Comparison of ENCODE assay signal across 8 cellular contexts in the genomic region with DNA sequence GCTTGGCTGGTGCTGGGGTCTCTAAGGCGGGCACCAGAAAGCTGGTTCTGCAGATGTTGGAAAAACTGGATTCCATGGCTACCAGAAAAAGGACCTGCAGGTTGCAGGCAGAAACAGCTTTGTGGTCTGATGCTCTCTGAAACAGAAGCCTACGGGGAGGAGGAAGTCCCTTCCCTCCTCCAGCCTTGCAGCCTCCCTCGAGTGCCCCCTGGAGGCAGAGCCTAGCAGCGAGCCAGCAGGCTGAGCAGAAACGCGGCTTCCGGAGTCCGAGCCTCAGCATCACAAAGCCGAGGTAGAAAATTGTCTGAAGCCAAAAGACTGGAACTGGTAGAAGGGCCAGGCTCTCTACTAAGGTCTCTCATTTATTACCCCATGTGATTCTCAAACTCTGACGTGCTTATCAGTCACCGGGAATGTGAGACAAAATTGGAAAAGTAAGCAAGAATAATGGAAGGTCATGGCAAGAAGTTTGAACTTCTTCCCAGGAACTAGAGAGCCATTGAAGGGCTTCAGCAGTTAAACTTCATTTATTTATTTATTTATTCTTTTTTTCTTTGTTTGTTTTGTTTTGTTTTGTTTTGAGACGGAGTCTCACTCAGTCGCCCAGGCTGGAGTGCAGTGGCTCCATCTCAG.
DNase-seq lines count a peak whose midpoint lies in the region; ATAC-seq and TF ChIP-seq lines count a peak whose summit lies in the region.

No MANE protein-coding gene starts in this region.

- H3K4me1 ChIP-seq in thymus (ENCODE audit: control insufficient read depth, insufficient read depth, low read length), result no peaks in the 10 kb centered on the region

- WGBS in thymus, result 20% methylated on average over 13 of the region's 13 CpGs

- no peaks in the 10 kb centered on the region for H3K36me3 ChIP-seq in thymus (ENCODE audit: control insufficient read depth, insufficient read depth)

- DNase-seq in ELF-1 (ENCODE audit: low read depth, low spot score) (peak; percentile 96), KBM-7 (peak; percentile 91), foreskin fibroblast (peak; percentile 62 to 89), omental fat pad (ENCODE audit: low spot score) (peak; percentile 87)
- peak; percentile 85 for DNase-seq in activated T-helper 2 cell treated with anti-CD3 and anti-CD28 coated beads, Interferon-gamma antibody, Interleukin-2, Interleukin-4, amounts not matched to agents 10 μg/mL and 5 μg/mL and 100 μg/mL, durations not matched to agents 14 hours and 24 hours and 36 hours (ENCODE audit: low spot score)

- H3K4me3 Mint-ChIP-seq in activated T-helper 2 cell treated with anti-CD3 and anti-CD28 coated beads, Interferon-gamma antibody, Interleukin-2, Interleukin-4, amounts not matched to agents 10 μg/mL and 5 μg/mL and 100 μg/mL, durations not matched to agents 14 hours and 24 hours and 36 hours (ENCODE audit: low read depth), result no peak overlapping the region

- TF ChIP-seq POLR2A in Raji (IDR thresholded peaks at IDR 0.05; ENCODE audit: insufficient read depth, low read depth, low read length), result peak; percentile 49; the same call in 1 of the 2 replicates

- H3K27me3 ChIP-seq in thymus (ENCODE audit: control insufficient read depth, insufficient read depth), result no peaks in the 10 kb centered on the region

- in situ Hi-C loops in KBM-7 (cut with MboI; ENCODE audit: low pct_unique_long_range_greater_than_20kb, low sequenced_read_pairs), result no loop called here

- TF ChIP-seq CTCF in foreskin fibroblast (IDR thresholded peaks at IDR 0.05; ENCODE audit: low read depth, low read length) (peak; percentile 99), omental fat pad (IDR thresholded peaks at IDR 0.05) (no peak)

- ATAC-seq in GM21737 (IDR thresholded peaks at IDR 0.05; ENCODE audit: unreplicated experiment) (peak; percentile 98), omental fat pad (ENCODE audit: low FRiP score) (peak; percentile 61)

- no peaks in the 10 kb centered on the region for H3K27me3 Mint-ChIP-seq in activated T-helper 2 cell treated with anti-CD3 and anti-CD28 coated beads, Interferon-gamma antibody, Interleukin-2, Interleukin-4, amounts not matched to agents 10 μg/mL and 5 μg/mL and 100 μg/mL, durations not matched to agents 14 hours and 24 hours and 36 hours (ENCODE audit: low read depth)

- H3K4me1 Mint-ChIP-seq in activated T-helper 2 cell treated with anti-CD3 and anti-CD28 coated beads, Interferon-gamma antibody, Interleukin-2, Interleukin-4, amounts not matched to agents 10 μg/mL and 5 μg/mL and 100 μg/mL, durations not matched to agents 14 hours and 24 hours and 36 hours (ENCODE audit: low read depth), result peaks cover 47% of the 10 kb centered on the region

- H3K27ac Mint-ChIP-seq in activated T-helper 2 cell treated with anti-CD3 and anti-CD28 coated beads, Interferon-gamma antibody, Interleukin-2, Interleukin-4, amounts not matched to agents 10 μg/mL and 5 μg/mL and 100 μg/mL, durations not matched to agents 14 hours and 24 hours and 36 hours, result no peak overlapping the region

- H3K9me3 ChIP-seq in thymus (ENCODE audit: control insufficient read depth), result no peaks in the 10 kb centered on the region

- H3K4me3 ChIP-seq in foreskin fibroblast (ENCODE audit: low read depth in 1 of 2, low read length in 2 of 2) (peak overlapping the region in 1 of 2 donors; percentile 11), thymus (ENCODE audit: low read length) (peak overlapping the region; percentile 12)

- intact Hi-C loops in activated T-helper 2 cell treated with anti-CD3 and anti-CD28 coated beads, Interferon-gamma antibody, Interleukin-2, Interleukin-4, amounts not matched to agents 10 μg/mL and 5 μg/mL and 100 μg/mL, durations not matched to agents 14 hours and 24 hours and 36 hours (cut with micrococcal nuclease), result loop anchor here (5.0 to 10.0 kb wide), 4 partner anchors 292 to 428 kb away; a partner anchor contains a TSS

- no peaks in the 10 kb centered on the region for H3K9me3 Mint-ChIP-seq in activated T-helper 2 cell treated with anti-CD3 and anti-CD28 coated beads, Interferon-gamma antibody, Interleukin-2, Interleukin-4, amounts not matched to agents 10 μg/mL and 5 μg/mL and 100 μg/mL, durations not matched to agents 14 hours and 24 hours and 36 hours

- H3K27ac ChIP-seq in thymus (ENCODE audit: low read depth), result no peak overlapping the region

- no peaks in the 10 kb centered on the region for H3K36me3 Mint-ChIP-seq in activated T-helper 2 cell treated with anti-CD3 and anti-CD28 coated beads, Interferon-gamma antibody, Interleukin-2, Interleukin-4, amounts not matched to agents 10 μg/mL and 5 μg/mL and 100 μg/mL, durations not matched to agents 14 hours and 24 hours and 36 hours (ENCODE audit: low read depth)
